6 cellular contexts compared by ENCODE assay signal in the genomic region with DNA sequence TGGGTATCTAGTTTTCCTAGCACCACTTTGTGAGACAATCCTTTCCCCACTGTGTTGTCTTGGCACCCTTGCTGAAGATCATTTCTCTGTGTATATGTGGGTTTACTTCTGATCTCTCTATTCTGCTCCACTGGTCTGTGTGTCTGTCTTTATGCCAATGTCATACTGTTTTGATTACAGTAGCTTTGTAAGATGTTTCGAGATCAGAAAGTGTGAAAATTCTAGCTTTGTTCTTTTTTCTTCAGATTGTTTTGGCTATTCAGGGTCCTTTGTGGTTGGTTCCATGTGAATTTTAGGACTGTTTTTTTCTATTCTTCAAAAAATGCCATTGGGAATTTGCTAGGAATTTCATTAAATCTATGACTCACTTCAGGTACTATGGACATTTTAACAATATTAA.
"Had no signal": no experiment of that assay in that cellular context is flagged by ENCODE, and none has a peak within 500 bp of the region (broad histone marks: within the 10 kb centered on the region; RNA-seq: fewer than 3 reads in every experiment).

No MANE protein-coding gene starts in this region.

- ATAC-seq: GM23338, HepG2 had no signal

- H3K36me3 ChIP-seq: HAP-1 had no signal

- H3K4me3 ChIP-seq: GM23338, HAP-1 had no signal

- H3K4me2 ChIP-seq: GM23338 had no signal

- H3K4me3 Mint-ChIP-seq: GM23338, IgD-negative memory B cell had no signal

- H3K27ac Mint-ChIP-seq: GM23338 had no signal

- DNase-seq: H7 had no signal

- H2AFZ ChIP-seq: GM23338 had no signal

- H3K4me1 ChIP-seq: HAP-1 had no signal

- H3K36me3 Mint-ChIP-seq: IgD-negative memory B cell had no signal

- H3K27ac ChIP-seq: HL-60 had no signal

- FAIRE-seq: HepG2 had no signal
